In the genomic region with DNA sequence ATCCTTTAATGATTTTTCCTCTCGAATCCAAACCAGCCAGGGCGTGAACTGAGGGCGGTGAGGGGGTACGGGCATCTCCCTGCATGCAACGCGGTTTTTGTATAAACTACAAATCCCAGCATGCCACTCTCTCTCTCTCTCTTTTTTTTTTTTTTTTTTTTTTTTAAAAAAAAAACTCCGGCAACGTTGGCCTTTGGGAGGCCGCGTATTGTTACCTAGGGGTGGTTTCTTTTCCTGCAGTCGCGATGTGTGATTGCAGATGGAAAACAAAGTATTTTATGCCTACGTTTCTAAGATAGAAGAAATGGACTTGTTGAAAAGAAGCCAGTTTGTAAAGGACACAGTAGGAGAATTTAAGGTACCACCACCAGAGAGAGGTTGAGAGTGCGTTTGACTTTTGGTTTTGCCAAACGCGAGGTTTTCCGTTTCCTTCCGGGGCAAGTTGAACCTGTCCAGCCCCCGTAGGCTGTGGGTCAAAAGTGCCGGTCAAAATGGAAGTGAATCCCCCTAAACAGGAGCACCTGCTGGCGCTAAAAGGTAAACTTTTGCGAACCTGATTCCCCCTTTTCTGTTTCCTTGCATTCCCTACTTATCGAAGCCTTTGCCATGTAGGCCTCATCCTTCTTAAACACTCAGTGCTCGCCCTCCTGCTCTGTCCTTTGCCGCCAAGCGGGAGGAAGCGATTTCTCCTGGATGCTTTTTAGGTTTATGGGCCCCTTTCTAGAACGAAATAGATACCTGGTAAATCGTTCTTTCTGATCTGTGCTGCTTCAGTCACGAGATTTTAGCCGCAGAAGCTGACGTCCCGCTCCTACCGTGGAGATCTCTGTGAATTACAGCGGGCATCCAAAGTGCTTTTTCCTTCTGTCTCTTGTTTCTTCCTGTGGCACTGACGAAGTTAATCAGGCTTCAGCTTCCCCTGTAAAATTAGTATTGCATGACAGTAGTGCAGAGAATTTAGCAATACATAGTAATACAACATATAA, we compare ENCODE assay signal across 1 cellular context.
TF ChIP-seq lines count a peak whose summit lies in the region.

A gene with protein sequence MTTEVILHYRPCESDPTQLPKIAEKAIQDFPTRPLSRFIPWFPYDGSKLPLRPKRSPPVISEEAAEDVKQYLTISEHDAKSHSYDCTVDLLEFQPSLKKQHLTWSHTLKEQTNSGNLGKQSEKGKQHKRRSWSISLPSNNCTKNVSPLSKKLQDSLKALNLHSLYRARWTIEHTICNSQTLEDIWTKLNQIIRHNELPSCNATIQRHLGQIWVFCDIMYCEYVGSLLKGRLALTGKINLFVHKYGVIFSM (plus strand): TSS at position 458 of the 986 bp plus-strand sequence. CDS start 4,561 bp downstream, outside the sequence.
A gene with protein sequence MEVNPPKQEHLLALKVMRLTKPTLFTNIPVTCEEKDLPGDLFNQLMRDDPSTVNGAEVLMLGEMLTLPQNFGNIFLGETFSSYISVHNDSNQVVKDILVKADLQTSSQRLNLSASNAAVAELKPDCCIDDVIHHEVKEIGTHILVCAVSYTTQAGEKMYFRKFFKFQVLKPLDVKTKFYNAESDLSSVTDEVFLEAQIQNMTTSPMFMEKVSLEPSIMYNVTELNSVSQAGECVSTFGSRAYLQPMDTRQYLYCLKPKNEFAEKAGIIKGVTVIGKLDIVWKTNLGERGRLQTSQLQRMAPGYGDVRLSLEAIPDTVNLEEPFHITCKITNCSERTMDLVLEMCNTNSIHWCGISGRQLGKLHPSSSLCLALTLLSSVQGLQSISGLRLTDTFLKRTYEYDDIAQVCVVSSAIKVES (plus strand): TSS at position 458 of the 986 bp plus-strand sequence. CDS start 34 bp downstream, at position 492.

TF ChIP-seq in K562, 482 proteins besides CTCF, POLR2A, EP300 and RAD21 (continued from another document and continues in another):
- TF ChIP-seq, protein P1, sequence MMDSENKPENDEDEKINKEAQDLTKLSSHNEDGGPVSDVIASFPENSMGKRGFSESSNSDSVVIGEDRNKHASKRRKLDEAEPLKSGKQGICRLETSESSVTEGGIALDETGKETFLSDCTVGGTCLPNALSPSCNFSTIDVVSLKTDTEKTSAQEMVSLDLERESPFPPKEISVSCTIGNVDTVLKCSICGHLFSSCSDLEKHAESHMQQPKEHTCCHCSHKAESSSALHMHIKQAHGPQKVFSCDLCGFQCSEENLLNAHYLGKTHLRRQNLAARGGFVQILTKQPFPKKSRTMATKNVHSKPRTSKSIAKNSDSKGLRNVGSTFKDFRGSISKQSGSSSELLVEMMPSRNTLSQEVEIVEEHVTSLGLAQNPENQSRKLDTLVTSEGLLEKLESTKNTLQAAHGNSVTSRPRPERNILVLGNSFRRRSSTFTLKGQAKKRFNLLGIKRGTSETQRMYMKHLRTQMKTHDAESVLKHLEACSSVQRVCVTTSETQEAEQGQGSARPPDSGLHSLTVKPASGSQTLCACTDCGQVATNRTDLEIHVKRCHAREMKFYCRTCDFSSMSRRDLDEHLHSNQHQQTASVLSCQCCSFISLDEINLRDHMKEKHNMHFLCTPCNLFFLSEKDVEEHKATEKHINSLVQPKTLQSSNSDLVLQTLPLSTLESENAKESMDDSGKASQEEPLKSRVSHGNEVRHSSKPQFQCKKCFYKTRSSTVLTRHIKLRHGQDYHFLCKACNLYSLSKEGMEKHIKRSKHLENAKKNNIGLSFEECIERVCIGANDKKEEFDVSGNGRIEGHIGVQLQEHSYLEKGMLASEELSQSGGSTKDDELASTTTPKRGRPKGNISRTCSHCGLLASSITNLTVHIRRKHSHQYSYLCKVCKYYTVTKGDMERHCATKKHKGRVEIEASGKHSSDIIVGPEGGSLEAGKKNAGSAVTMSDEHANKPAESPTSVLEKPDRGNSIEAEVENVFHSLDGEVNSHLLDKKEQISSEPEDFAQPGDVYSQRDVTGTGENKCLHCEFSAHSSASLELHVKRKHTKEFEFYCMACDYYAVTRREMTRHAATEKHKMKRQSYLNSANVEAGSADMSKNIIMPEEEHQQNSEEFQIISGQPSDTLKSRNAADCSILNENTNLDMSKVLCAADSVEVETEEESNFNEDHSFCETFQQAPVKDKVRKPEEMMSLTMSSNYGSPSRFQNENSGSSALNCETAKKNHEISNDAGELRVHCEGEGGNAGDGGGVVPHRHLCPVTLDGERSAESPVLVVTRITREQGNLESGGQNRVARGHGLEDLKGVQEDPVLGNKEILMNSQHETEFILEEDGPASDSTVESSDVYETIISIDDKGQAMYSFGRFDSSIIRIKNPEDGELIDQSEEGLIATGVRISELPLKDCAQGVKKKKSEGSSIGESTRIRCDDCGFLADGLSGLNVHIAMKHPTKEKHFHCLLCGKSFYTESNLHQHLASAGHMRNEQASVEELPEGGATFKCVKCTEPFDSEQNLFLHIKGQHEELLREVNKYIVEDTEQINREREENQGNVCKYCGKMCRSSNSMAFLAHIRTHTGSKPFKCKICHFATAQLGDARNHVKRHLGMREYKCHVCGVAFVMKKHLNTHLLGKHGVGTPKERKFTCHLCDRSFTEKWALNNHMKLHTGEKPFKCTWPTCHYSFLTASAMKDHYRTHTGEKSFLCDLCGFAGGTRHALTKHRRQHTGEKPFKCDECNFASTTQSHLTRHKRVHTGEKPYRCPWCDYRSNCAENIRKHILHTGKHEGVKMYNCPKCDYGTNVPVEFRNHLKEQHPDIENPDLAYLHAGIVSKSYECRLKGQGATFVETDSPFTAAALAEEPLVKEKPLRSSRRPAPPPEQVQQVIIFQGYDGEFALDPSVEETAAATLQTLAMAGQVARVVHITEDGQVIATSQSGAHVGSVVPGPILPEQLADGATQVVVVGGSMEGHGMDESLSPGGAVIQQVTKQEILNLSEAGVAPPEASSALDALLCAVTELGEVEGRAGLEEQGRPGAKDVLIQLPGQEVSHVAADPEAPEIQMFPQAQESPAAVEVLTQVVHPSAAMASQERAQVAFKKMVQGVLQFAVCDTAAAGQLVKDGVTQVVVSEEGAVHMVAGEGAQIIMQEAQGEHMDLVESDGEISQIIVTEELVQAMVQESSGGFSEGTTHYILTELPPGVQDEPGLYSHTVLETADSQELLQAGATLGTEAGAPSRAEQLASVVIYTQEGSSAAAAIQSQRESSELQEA (IDR thresholded peaks at IDR 0.05; ENCODE audit: low read depth), result peak; percentile 95
- TF ChIP-seq GABPB2 (CRISPR knock-in tag; conservative IDR thresholded peaks at IDR 0.05) (no peak), ZNF830 (CRISPR knock-in tag; IDR thresholded peaks at IDR 0.05) (no peak), HDAC1 (IDR thresholded peaks at IDR 0.05) (peak in 1 of 2 experiments; percentile 85; a peak in 2 of 4 replicates), SMARCB1 (IDR thresholded peaks at IDR 0.05; ENCODE audit: insufficient read length, low read depth) (no peak), ZNF445 (CRISPR knock-in tag; IDR thresholded peaks at IDR 0.05; ENCODE audit: low read depth) (no peak), BRD4 (IDR thresholded peaks at IDR 0.05) (no peak), NUFIP1 (IDR thresholded peaks at IDR 0.05; ENCODE audit: partially characterized antibody) (peak; percentile 41), ZNF140 (CRISPR knock-in tag; IDR thresholded peaks at IDR 0.05) (no peak), ZNF408 (CRISPR knock-in tag; IDR thresholded peaks at IDR 0.05; ENCODE audit: low read depth) (no peak), SIX5 (IDR thresholded peaks at IDR 0.05; ENCODE audit: borderline replicate concordance in 1 of 2, insufficient read depth in 1 of 2, low read depth in 1 of 2, low read length in 2 of 2) (peak; percentile 63 to 64; a peak in 2 of 4 replicates), ZNF253 (CRISPR knock-in tag; conservative IDR thresholded peaks at IDR 0.05) (no peak), ZNF764 (CRISPR knock-in tag; IDR thresholded peaks at IDR 0.05; ENCODE audit: low read depth) (no peak), NR2F6 (CRISPR knock-in tag; IDR thresholded peaks at IDR 0.05) (no peak), ZNF3 (CRISPR knock-in tag; IDR thresholded peaks at IDR 0.05) (no peak), OTX1 (CRISPR knock-in tag; IDR thresholded peaks at IDR 0.05) (no peak), PRPF4 (IDR thresholded peaks at IDR 0.05; ENCODE audit: insufficient read depth, low read depth, low read length, poor library complexity, severe bottlenecking) (no peak), POLR2G (IDR thresholded peaks at IDR 0.05; ENCODE audit: low read depth, low read length) (peak; percentile 54), IRF2 (CRISPR knock-in tag; IDR thresholded peaks at IDR 0.05) (no peak)
- TF ChIP-seq, protein P2, sequence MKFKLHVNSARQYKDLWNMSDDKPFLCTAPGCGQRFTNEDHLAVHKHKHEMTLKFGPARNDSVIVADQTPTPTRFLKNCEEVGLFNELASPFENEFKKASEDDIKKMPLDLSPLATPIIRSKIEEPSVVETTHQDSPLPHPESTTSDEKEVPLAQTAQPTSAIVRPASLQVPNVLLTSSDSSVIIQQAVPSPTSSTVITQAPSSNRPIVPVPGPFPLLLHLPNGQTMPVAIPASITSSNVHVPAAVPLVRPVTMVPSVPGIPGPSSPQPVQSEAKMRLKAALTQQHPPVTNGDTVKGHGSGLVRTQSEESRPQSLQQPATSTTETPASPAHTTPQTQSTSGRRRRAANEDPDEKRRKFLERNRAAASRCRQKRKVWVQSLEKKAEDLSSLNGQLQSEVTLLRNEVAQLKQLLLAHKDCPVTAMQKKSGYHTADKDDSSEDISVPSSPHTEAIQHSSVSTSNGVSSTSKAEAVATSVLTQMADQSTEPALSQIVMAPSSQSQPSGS (CRISPR knock-in tag; IDR thresholded peaks at IDR 0.05), result no peak
- TF ChIP-seq, protein P3, sequence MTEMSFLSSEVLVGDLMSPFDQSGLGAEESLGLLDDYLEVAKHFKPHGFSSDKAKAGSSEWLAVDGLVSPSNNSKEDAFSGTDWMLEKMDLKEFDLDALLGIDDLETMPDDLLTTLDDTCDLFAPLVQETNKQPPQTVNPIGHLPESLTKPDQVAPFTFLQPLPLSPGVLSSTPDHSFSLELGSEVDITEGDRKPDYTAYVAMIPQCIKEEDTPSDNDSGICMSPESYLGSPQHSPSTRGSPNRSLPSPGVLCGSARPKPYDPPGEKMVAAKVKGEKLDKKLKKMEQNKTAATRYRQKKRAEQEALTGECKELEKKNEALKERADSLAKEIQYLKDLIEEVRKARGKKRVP (CRISPR knock-in tag; IDR thresholded peaks at IDR 0.05), result no peak
- TF ChIP-seq, protein P4, sequence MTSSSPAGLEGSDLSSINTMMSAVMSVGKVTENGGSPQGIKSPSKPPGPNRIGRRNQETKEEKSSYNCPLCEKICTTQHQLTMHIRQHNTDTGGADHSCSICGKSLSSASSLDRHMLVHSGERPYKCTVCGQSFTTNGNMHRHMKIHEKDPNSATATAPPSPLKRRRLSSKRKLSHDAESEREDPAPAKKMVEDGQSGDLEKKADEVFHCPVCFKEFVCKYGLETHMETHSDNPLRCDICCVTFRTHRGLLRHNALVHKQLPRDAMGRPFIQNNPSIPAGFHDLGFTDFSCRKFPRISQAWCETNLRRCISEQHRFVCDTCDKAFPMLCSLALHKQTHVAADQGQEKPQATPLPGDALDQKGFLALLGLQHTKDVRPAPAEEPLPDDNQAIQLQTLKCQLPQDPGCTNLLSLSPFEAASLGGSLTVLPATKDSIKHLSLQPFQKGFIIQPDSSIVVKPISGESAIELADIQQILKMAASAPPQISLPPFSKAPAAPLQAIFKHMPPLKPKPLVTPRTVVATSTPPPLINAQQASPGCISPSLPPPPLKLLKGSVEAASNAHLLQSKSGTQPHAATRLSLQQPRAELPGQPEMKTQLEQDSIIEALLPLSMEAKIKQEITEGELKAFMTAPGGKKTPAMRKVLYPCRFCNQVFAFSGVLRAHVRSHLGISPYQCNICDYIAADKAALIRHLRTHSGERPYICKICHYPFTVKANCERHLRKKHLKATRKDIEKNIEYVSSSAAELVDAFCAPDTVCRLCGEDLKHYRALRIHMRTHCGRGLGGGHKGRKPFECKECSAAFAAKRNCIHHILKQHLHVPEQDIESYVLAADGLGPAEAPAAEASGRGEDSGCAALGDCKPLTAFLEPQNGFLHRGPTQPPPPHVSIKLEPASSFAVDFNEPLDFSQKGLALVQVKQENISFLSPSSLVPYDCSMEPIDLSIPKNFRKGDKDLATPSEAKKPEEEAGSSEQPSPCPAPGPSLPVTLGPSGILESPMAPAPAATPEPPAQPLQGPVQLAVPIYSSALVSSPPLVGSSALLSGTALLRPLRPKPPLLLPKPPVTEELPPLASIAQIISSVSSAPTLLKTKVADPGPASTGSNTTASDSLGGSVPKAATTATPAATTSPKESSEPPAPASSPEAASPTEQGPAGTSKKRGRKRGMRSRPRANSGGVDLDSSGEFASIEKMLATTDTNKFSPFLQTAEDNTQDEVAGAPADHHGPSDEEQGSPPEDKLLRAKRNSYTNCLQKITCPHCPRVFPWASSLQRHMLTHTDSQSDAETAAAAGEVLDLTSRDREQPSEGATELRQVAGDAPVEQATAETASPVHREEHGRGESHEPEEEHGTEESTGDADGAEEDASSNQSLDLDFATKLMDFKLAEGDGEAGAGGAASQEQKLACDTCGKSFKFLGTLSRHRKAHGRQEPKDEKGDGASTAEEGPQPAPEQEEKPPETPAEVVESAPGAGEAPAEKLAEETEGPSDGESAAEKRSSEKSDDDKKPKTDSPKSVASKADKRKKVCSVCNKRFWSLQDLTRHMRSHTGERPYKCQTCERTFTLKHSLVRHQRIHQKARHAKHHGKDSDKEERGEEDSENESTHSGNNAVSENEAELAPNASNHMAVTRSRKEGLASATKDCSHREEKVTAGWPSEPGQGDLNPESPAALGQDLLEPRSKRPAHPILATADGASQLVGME (CRISPR knock-in tag; IDR thresholded peaks at IDR 0.05), result no peak
- TF ChIP-seq, protein P5, sequence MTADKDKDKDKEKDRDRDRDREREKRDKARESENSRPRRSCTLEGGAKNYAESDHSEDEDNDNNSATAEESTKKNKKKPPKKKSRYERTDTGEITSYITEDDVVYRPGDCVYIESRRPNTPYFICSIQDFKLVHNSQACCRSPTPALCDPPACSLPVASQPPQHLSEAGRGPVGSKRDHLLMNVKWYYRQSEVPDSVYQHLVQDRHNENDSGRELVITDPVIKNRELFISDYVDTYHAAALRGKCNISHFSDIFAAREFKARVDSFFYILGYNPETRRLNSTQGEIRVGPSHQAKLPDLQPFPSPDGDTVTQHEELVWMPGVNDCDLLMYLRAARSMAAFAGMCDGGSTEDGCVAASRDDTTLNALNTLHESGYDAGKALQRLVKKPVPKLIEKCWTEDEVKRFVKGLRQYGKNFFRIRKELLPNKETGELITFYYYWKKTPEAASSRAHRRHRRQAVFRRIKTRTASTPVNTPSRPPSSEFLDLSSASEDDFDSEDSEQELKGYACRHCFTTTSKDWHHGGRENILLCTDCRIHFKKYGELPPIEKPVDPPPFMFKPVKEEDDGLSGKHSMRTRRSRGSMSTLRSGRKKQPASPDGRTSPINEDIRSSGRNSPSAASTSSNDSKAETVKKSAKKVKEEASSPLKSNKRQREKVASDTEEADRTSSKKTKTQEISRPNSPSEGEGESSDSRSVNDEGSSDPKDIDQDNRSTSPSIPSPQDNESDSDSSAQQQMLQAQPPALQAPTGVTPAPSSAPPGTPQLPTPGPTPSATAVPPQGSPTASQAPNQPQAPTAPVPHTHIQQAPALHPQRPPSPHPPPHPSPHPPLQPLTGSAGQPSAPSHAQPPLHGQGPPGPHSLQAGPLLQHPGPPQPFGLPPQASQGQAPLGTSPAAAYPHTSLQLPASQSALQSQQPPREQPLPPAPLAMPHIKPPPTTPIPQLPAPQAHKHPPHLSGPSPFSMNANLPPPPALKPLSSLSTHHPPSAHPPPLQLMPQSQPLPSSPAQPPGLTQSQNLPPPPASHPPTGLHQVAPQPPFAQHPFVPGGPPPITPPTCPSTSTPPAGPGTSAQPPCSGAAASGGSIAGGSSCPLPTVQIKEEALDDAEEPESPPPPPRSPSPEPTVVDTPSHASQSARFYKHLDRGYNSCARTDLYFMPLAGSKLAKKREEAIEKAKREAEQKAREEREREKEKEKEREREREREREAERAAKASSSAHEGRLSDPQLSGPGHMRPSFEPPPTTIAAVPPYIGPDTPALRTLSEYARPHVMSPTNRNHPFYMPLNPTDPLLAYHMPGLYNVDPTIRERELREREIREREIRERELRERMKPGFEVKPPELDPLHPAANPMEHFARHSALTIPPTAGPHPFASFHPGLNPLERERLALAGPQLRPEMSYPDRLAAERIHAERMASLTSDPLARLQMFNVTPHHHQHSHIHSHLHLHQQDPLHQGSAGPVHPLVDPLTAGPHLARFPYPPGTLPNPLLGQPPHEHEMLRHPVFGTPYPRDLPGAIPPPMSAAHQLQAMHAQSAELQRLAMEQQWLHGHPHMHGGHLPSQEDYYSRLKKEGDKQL (CRISPR knock-in tag; IDR thresholded peaks at IDR 0.05; ENCODE audit: borderline replicate concordance), result no peak
